1 cellular context compared by ENCODE assay signal in the genomic region with DNA sequence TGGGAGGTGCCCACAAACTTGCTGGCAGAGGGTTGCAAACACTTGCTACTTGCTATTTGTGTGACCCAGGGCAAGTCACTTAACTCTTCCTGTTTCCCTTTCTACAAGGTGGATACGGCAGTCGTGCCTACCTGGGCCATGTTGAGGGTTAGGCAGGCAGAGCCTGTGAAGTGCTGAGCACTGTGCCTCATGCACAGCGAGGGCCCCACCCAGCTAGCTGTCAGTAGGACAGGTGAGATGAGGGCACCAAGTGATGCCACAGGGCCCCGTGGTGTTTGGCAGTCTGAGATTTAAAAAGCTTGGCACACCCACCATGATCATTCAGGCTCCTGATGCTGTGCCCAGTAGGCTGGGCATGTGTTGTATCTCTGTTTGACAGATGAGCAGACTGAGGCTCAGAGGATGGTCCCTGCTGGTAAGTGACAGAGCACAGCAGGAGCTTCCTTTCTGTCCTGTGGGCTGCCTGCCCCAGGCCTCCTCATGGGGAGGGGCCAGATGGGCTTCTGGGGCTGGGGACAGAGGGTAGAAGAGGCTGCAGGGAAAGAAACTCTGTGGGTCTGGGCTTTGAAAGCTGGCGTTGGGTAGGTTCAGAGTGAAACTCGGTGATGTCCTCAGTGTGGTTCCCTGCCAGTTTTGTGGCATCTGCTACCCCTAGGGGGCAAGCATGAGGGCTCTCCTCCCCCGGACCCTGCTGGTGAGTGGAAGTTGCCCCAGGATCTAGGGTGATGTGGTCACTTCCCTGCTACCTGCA.
TF ChIP-seq lines count a peak whose summit lies in the region.

No MANE protein-coding gene starts in this region.

TF ChIP-seq in H1, 55 proteins besides CTCF, POLR2A, EP300 and RAD21:
- peak; percentile 65 for TF ChIP-seq CTBP2 (IDR thresholded peaks at IDR 0.05; ENCODE audit: borderline replicate concordance, insufficient read depth, insufficient read length, low read length)
- peak; percentile 39 for TF ChIP-seq SAP30 (IDR thresholded peaks at IDR 0.05; ENCODE audit: insufficient read depth, insufficient replicate concordance, low read length)
- TF ChIP-seq KDM1A (IDR thresholded peaks at IDR 0.05; ENCODE audit: borderline replicate concordance, low read length), result peak; percentile 15; the same call in 1 of the 2 replicates
- no peak for TF ChIP-seq ATF2 (IDR thresholded peaks at IDR 0.05; ENCODE audit: low read length)
